27 cellular contexts compared by ENCODE assay signal in genomic region chr7:40987571-40987970, GRCh38.
"Had no signal": no experiment of that assay in that cellular context is flagged by ENCODE, and none has a peak within 500 bp of the region (broad histone marks: within the 10 kb centered on the region; RNA-seq: fewer than 3 reads in every experiment).

No MANE protein-coding gene starts in this region.

- FAIRE-seq: TTC549 had no signal

- ATAC-seq: activated CD8-positive, alpha-beta memory T cell treated with anti-CD3 and anti-CD28 coated beads, Interleukin-2, amount 10 ng/mL, durations not matched to agents 7 days and 5 days; Right ventricle myocardium inferior; T-cell had no signal

- H3K27ac ChIP-seq: cardiac muscle cell, KMS-11, SK-N-MC had no signal

- H3K4me3 ChIP-seq: cardiac muscle cell, MG63, SK-N-MC had no signal

- H3K36me3 ChIP-seq: cardiac muscle cell, MG63 had no signal

- DNase-seq: activated B cell treated with CpG ODN at 0.5 μM for 24 hours; activated CD4-positive, alpha-beta T cell treated with anti-CD3 and anti-CD28 coated beads for 1 hour; activated CD4-positive, alpha-beta T cell treated with anti-CD3 and anti-CD28 coated beads, Interleukin-2, amount 10 ng/mL, durations not matched to agents 24 days and 14 days; activated CD4-positive, alpha-beta T cell treated with anti-CD3 and anti-CD28 coated beads, Interleukin-2, amount 50 U/mL, for 48 hours; activated CD8-positive, alpha-beta memory T cell treated with anti-CD3 and anti-CD28 coated beads, Interleukin-2, amount 10 ng/mL, durations not matched to agents 7 days and 5 days; activated effector memory CD4-positive, alpha-beta T cell treated with Interleukin-2 at 50 U/mL for 16 hours; activated naive CD4-positive, alpha-beta T cell; activated T-cell treated with anti-CD3 and anti-CD28 coated beads, Interleukin-2, amount 50 U/mL, for 24 hours; aorta; MG63; MV-4-11; NCI-H1092 treated with DMSO at 0.1 percent for 48 hours; NCI-H1417 treated with DMSO at 0.1 percent for 48 hours; NCI-H1694; NCI-H2029; NCI-H2107; NCI-H2171 treated with DMSO at 0.1 percent for 48 hours; NCI-H226; RPMI8226; T-cell; T-helper 2 cell; T1000 had no signal

- H3K9me3 ChIP-seq: MG63 had no signal

- H3K4me2 ChIP-seq: KMS-11 had no signal

- H3K27me3 ChIP-seq: cardiac muscle cell, MG63 had no signal
